22 cellular contexts compared by ENCODE assay signal in genomic region chr22:42067706-42068350, GRCh38.
"Had no signal": no experiment of that assay in that cellular context is flagged by ENCODE, and none has a peak within 500 bp of the region (broad histone marks: within the 10 kb centered on the region; RNA-seq: fewer than 3 reads in every experiment).

No MANE protein-coding gene starts in this region.

- H3K9me3 ChIP-seq: lower lobe of right lung, tibial artery, uterus had no signal

- H3K27ac Mint-ChIP-seq: activated CD4-positive, alpha-beta T cell treated with anti-CD3 and anti-CD28 coated beads, Interleukin-2, amount 10 ng/mL, durations not matched to agents 7 days and 5 days; activated CD8-positive, alpha-beta T cell treated with anti-CD3 and anti-CD28 coated beads for 36 hours; activated naive CD8-positive, alpha-beta T cell treated with anti-CD3 and anti-CD28 coated beads for 36 hours; neural progenitor cell; progenitor cell of endocrine pancreas; T-helper 2 cell treated with Interferon-gamma antibody and Interleukin-4, amounts not matched to agents 5 μg/mL and 100 μg/mL, for 36 hours had no signal

- H3K9me3 Mint-ChIP-seq: activated CD4-positive, alpha-beta T cell treated with anti-CD3 and anti-CD28 coated beads, Interleukin-2, amount 10 ng/mL, durations not matched to agents 7 days and 5 days; activated CD8-positive, alpha-beta T cell treated with anti-CD3 and anti-CD28 coated beads for 36 hours; activated naive CD8-positive, alpha-beta T cell treated with anti-CD3 and anti-CD28 coated beads for 36 hours; naive thymus-derived CD4-positive, alpha-beta T cell; neural progenitor cell; stimulated activated naive CD8-positive, alpha-beta T cell treated with anti-CD3 and anti-CD28 coated beads, Interleukin-15, amount 100 ng/mL, for 72 hours; T-helper 2 cell treated with Interferon-gamma antibody and Interleukin-4, amounts not matched to agents 5 μg/mL and 100 μg/mL, for 36 hours had no signal

- H3K4me3 ChIP-seq: lower lobe of right lung, neural progenitor cell, tibial artery, uterus had no signal

- H3K9ac ChIP-seq: neural progenitor cell had no signal

- H3K27ac ChIP-seq: lower lobe of right lung, neural progenitor cell, tibial artery, uterus, VCaP had no signal

- H3K36me3 ChIP-seq: neural progenitor cell, uterus had no signal

- H3K27me3 ChIP-seq: neural progenitor cell, tibial artery, uterus had no signal

- DNase-seq: activated CD4-positive, alpha-beta T cell treated with anti-CD3 and anti-CD28 coated beads, Interleukin-2, amount 10 ng/mL, durations not matched to agents 7 days and 5 days; activated CD4-positive, CD25-positive, alpha-beta regulatory T cell treated with anti-CD3 and anti-CD28 coated beads, Interleukin-2, amount 50 U/mL, for 72 hours; activated CD8-positive, alpha-beta T cell treated with anti-CD3 and anti-CD28 coated beads for 36 hours; activated naive CD4-positive, alpha-beta T cell treated with Interleukin-2 at 50 U/mL for 16 hours; activated naive CD8-positive, alpha-beta T cell treated with anti-CD3 and anti-CD28 coated beads for 36 hours; activated T-cell treated with anti-CD3 and anti-CD28 coated beads, Interleukin-2, amount 50 U/mL, for 1 hour; cortex of kidney; erythroblast; foreskin fibroblast; lower lobe of right lung; mesendoderm; retina; stimulated activated CD4-positive, alpha-beta T cell treated with anti-CD3 and anti-CD28 coated beads, Interleukin-4, amount 100 ng/mL, for 4 hours; stimulated activated naive CD8-positive, alpha-beta T cell treated with anti-CD3 and anti-CD28 coated beads, Interleukin-15, amount 100 ng/mL, for 72 hours; tibial artery; uterus had no signal

- H2AFZ ChIP-seq: neural progenitor cell had no signal

- H3K4me2 ChIP-seq: neural progenitor cell had no signal

- H3K4me3 Mint-ChIP-seq: activated CD4-positive, alpha-beta T cell treated with anti-CD3 and anti-CD28 coated beads, Interleukin-2, amount 10 ng/mL, durations not matched to agents 7 days and 5 days; activated CD8-positive, alpha-beta T cell treated with anti-CD3 and anti-CD28 coated beads for 36 hours; activated naive CD8-positive, alpha-beta T cell treated with anti-CD3 and anti-CD28 coated beads for 36 hours; neural progenitor cell; stimulated activated naive CD8-positive, alpha-beta T cell treated with anti-CD3 and anti-CD28 coated beads, Interleukin-15, amount 100 ng/mL, for 72 hours had no signal

- ATAC-seq: activated CD8-positive, alpha-beta T cell treated with anti-CD3 and anti-CD28 coated beads for 36 hours; left lobe of liver; lower lobe of right lung; naive thymus-derived CD4-positive, alpha-beta T cell; stimulated activated naive CD8-positive, alpha-beta T cell treated with anti-CD3 and anti-CD28 coated beads, Interleukin-15, amount 100 ng/mL, for 72 hours had no signal

- H3K27me3 Mint-ChIP-seq: activated CD4-positive, alpha-beta T cell treated with anti-CD3 and anti-CD28 coated beads, Interleukin-2, amount 10 ng/mL, durations not matched to agents 7 days and 5 days; activated CD8-positive, alpha-beta T cell treated with anti-CD3 and anti-CD28 coated beads for 36 hours; activated naive CD8-positive, alpha-beta T cell treated with anti-CD3 and anti-CD28 coated beads for 36 hours; naive thymus-derived CD4-positive, alpha-beta T cell; stimulated activated naive CD8-positive, alpha-beta T cell treated with anti-CD3 and anti-CD28 coated beads, Interleukin-15, amount 100 ng/mL, for 72 hours had no signal
